ENCODE assay signal across 8 cellular contexts in genomic region chr20:33443006-33443511, GRCh38. TPM values are rescaled to one million over a fixed set of nuclear protein-coding genes. Genes with fewer than 3 reads are reported as not detected.
DNase-seq lines count a peak whose midpoint lies in the region; ATAC-seq and TF ChIP-seq lines count a peak whose summit lies in the region.

No MANE protein-coding gene starts in this region.

- TF ChIP-seq CTCF in WTC11 (IDR thresholded peaks at IDR 0.05) (no peak), nephron (IDR thresholded peaks at IDR 0.05; ENCODE audit: unreplicated experiment in 3 of 3) (no peak)

- H3K27me3 ChIP-seq in esophagus (ENCODE audit: control insufficient read depth in 1 of 2, insufficient read depth in 2 of 2, low read length in 2 of 2): no peaks in the 10 kb centered on the region

- H3K9me3 Mint-ChIP-seq in WTC11: no peaks in the 10 kb centered on the region
- no peaks in the 10 kb centered on the region for H3K9me3 Mint-ChIP-seq in nephron

- CTCF ChIA-PET in WTC11 (lab: Charles Lee): interaction anchor here (0.7 to 3.8 kb wide), 10 partner anchors 9 to 285 kb away, joined by 3 to 31 read pairs (median 5); partner anchors contain the start of genes ACTL10 and CBFA2T2

- DNase-seq in WTC11 (ENCODE audit: low spot score) (peak; percentile 51), ACHN (no peak), SIG-M5 (lab: John Stamatoyannopoulos, UW) (no peak)

- no peaks in the 10 kb centered on the region for H3K36me3 ChIP-seq in esophagus (ENCODE audit: control insufficient read depth in 2 of 2, insufficient read depth in 2 of 2, low read length in 1 of 2)

- peaks cover 12% of the 10 kb centered on the region for H3K4me1 Mint-ChIP-seq in WTC11
- peaks cover 26% of the 10 kb centered on the region for H3K4me1 Mint-ChIP-seq in nephron

- peak overlapping the region; percentile 74 to 85 for H3K27ac ChIP-seq in esophagus (ENCODE audit: low read depth in 2 of 2, low read length in 1 of 2)

- WGBS in esophagus, 2 donors: 2 to 3% methylated on average over 38 to 45 of the region's 45 CpGs

- peak overlapping the region; percentile 69 to 83 for H3K4me3 ChIP-seq in esophagus (ENCODE audit: low read depth in 1 of 2, low read length in 2 of 2)

- H3K4me1 ChIP-seq in esophagus (ENCODE audit: control insufficient read depth in 2 of 2, insufficient read depth in 2 of 2, low read length in 1 of 2): peaks cover 2 to 7% of the 10 kb centered on the region in 2 donors

- H3K27me3 Mint-ChIP-seq in WTC11 (ENCODE audit: low read depth) (peaks cover 42% of the 10 kb centered on the region), nephron (ENCODE audit: low read depth) (peaks cover 5% of the 10 kb centered on the region)

- ATAC-seq in GM18502 (IDR thresholded peaks at IDR 0.05; ENCODE audit: poor library complexity, unreplicated experiment): peak; percentile 23
- ATAC-seq in HG02973 (IDR thresholded peaks at IDR 0.05; ENCODE audit: unreplicated experiment): peak; percentile 15
- peak; percentile 7 for ATAC-seq in WTC11
- no peak for ATAC-seq in HG03045 (IDR thresholded peaks at IDR 0.05; ENCODE audit: unreplicated experiment)

- in situ Hi-C loops in ACHN (cut with HindIII; ENCODE audit: low pct_ligation_motif_present, low pct_unique_long_range_greater_than_20kb, low sequenced_read_pairs): no loop called here

- POLR2A ChIA-PET in WTC11 (lab: Charles Lee): interaction anchor here (1.1 kb wide), 1 partner anchor 42 kb away, joined by 3 read pairs; the partner anchor contains the start of gene CDK5RAP1

- H3K9me3 ChIP-seq in esophagus (ENCODE audit: control insufficient read depth in 2 of 2, insufficient read depth in 1 of 2, low read depth in 1 of 2, low read length in 1 of 2): peaks cover 0 to 2% of the 10 kb centered on the region in 2 donors

- H3K27ac Mint-ChIP-seq in WTC11 (no peak overlapping the region), nephron (peak overlapping the region in 1 of 3 experiments; percentile 70)

- H3K4me3 Mint-ChIP-seq in WTC11 (peak overlapping the region; percentile 69), nephron (peak overlapping the region; percentile 85 to 92 (median 92))

- H3K36me3 Mint-ChIP-seq in WTC11 (no peaks in the 10 kb centered on the region), nephron (ENCODE audit: low read depth) (no peaks in the 10 kb centered on the region)

TF ChIP-seq in WTC11, 78 proteins besides CTCF, POLR2A, EP300 and RAD21:
- TF ChIP-seq, protein P1, sequence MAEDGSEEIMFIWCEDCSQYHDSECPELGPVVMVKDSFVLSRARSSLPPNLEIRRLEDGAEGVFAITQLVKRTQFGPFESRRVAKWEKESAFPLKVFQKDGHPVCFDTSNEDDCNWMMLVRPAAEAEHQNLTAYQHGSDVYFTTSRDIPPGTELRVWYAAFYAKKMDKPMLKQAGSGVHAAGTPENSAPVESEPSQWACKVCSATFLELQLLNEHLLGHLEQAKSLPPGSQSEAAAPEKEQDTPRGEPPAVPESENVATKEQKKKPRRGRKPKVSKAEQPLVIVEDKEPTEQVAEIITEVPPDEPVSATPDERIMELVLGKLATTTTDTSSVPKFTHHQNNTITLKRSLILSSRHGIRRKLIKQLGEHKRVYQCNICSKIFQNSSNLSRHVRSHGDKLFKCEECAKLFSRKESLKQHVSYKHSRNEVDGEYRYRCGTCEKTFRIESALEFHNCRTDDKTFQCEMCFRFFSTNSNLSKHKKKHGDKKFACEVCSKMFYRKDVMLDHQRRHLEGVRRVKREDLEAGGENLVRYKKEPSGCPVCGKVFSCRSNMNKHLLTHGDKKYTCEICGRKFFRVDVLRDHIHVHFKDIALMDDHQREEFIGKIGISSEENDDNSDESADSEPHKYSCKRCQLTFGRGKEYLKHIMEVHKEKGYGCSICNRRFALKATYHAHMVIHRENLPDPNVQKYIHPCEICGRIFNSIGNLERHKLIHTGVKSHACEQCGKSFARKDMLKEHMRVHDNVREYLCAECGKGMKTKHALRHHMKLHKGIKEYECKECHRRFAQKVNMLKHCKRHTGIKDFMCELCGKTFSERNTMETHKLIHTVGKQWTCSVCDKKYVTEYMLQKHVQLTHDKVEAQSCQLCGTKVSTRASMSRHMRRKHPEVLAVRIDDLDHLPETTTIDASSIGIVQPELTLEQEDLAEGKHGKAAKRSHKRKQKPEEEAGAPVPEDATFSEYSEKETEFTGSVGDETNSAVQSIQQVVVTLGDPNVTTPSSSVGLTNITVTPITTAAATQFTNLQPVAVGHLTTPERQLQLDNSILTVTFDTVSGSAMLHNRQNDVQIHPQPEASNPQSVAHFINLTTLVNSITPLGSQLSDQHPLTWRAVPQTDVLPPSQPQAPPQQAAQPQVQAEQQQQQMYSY (CRISPR knock-in tag; IDR thresholded peaks at IDR 0.05): no peak
- TF ChIP-seq FOXJ3 (CRISPR knock-in tag; IDR thresholded peaks at IDR 0.05; ENCODE audit: borderline replicate concordance) (no peak), TP53 (CRISPR knock-in tag; IDR thresholded peaks at IDR 0.05) (0 out of 2 replicates have a peak, but pooled peaks have one; percentile 36), ZNF121 (CRISPR knock-in tag; IDR thresholded peaks at IDR 0.05) (no peak), ZNF138 (CRISPR knock-in tag; conservative IDR thresholded peaks at IDR 0.05) (no peak), NR2C2 (CRISPR knock-in tag; IDR thresholded peaks at IDR 0.05) (no peak)

RNA-seq across cellular contexts. Expression of gene SNTA1, which starts 0.5 kb away (rescaled TPM):
- 5.3 to 6.3 TPM (median 6.2 TPM) in 3 replicates for total RNA-seq in WTC11 (2021)
- polyA plus RNA-seq in esophagus: 10 to 100 TPM in 1 of 2 donors, 1 to 10 TPM in 1; 6.1 to 10.9 TPM

RNA-seq across cellular contexts. Expression of gene CDK5RAP1, which starts 41.7 kb away (rescaled TPM):
- 47.6 to 56.3 TPM (median 52.8 TPM) in 3 replicates for total RNA-seq in WTC11 (2021)
- polyA plus RNA-seq in esophagus: 10 to 100 TPM; 19.5 to 29.2 TPM

RNA-seq across cellular contexts. Expression of gene CBFA2T2, which starts 46.8 kb away (rescaled TPM):
- total RNA-seq in WTC11 (2021): 22.1 to 23.8 TPM (median 23.5 TPM) in 3 replicates
- 1 to 10 TPM; 4.7 to 8.5 TPM for polyA plus RNA-seq in esophagus
